ENCODE assay signal across 12 cellular contexts in genomic region chr6:168968801-168969200, GRCh38.
"Had no signal": no experiment of that assay in that cellular context is flagged by ENCODE, and none has a peak within 500 bp of the region (broad histone marks: within the 10 kb centered on the region; RNA-seq: fewer than 3 reads in every experiment).

No MANE protein-coding gene starts in this region.

- H3K4me2 ChIP-seq: SK-N-SH had no signal

- H3K27me3 ChIP-seq: MG63 had no signal

- ATAC-seq: HepG2, PC-3 had no signal

- H3K9me2 ChIP-seq: SK-N-SH had no signal

- H3K9me3 ChIP-seq: SK-N-SH had no signal

- DNase-seq: Karpas-422, KG1, MG63, NCI-H146, NCI-H1694 treated with DMSO at 0.1 percent for 48 hours, NCI-H1930, NCI-H2227 treated with DMSO at 0.1 percent for 48 hours, SIG-M5, SK-N-SH, SW 1271 had no signal

- H3K9ac ChIP-seq: SK-N-SH had no signal

- H3K4me3 ChIP-seq: MG63 had no signal

- H3K36me3 ChIP-seq: MG63 had no signal
